Comparison of ENCODE assay signal across 1 cellular context in the genomic region with DNA sequence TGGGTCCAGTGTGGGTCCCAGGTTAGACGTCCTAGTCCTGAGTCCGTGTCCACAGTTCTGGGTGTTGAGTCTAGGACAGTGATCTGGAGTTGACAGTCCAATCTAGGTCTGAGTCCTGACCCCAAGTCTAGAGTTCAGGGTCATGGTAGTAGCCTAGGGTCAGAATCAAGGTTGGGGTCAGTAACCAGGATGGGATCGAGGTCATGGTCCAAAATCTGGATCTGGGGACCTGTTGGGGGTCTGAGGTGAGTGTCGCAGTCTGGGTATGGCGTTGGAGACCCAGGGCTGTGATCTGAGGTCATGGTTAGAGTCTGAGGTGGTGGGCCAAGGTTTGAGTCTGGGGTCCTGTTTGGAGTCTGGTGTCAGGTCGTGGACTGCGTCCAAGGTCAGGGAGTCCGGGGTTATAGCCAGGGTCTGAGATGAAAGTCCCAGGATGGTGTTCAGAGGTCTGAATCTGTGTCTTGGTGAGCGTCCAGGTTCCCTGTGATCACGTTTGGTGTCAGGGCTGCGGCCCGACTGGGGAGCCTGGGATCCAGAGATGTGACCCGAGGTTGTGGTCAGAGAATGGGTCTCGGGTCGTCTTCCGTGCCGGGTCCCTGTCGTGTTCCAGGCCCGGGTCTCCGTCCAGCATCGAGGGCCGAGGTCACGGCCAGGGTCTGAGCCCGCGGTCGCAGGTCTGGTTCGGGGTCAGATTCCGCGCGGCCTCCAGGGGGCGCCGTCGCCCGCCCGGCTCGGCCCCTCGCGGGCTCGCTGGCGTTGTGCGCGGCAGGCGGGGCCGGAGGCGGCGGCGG.
TF ChIP-seq lines count a peak whose summit lies in the region.

No MANE protein-coding gene starts in this region.

TF ChIP-seq in HepG2, 621 proteins besides CTCF, POLR2A, EP300 and RAD21 (continued from another document and continues in another):
- TF ChIP-seq HOXA3 (CRISPR knock-in tag; IDR thresholded peaks at IDR 0.05) (peak; percentile 50; the same call in 1 of the 2 replicates), CHD4 (IDR thresholded peaks at IDR 0.05; ENCODE audit: borderline replicate concordance, low read length) (no peak), SKI (IDR thresholded peaks at IDR 0.05; ENCODE audit: partially characterized antibody) (peak; percentile 62), HOXA9 (CRISPR knock-in tag; IDR thresholded peaks at IDR 0.05; ENCODE audit: borderline replicate concordance) (no peak), ZNF30 (CRISPR knock-in tag; IDR thresholded peaks at IDR 0.05) (no peak), ZNF180 (CRISPR knock-in tag; IDR thresholded peaks at IDR 0.05; ENCODE audit: borderline replicate concordance, low read depth) (no peak), ZNF737 (CRISPR knock-in tag; IDR thresholded peaks at IDR 0.05; ENCODE audit: borderline replicate concordance) (no peak), THYN1 (CRISPR knock-in tag; IDR thresholded peaks at IDR 0.05; ENCODE audit: borderline replicate concordance, low read depth) (no peak), RFXAP (CRISPR knock-in tag; IDR thresholded peaks at IDR 0.05; ENCODE audit: borderline replicate concordance) (no peak), POLR2AphosphoS5 (IDR thresholded peaks at IDR 0.05; ENCODE audit: low read depth, low read length) (no peak), JDP2 (CRISPR knock-in tag; IDR thresholded peaks at IDR 0.05; ENCODE audit: borderline replicate concordance) (no peak), ZFP41 (CRISPR knock-in tag; IDR thresholded peaks at IDR 0.05; ENCODE audit: borderline replicate concordance) (no peak), ZNF329 (CRISPR knock-in tag; IDR thresholded peaks at IDR 0.05; ENCODE audit: low read depth) (0 out of 2 replicates have a peak, but pooled peaks have one; percentile 19), ATAD3A (CRISPR knock-in tag; IDR thresholded peaks at IDR 0.05) (no peak), ZNF10 (CRISPR knock-in tag; IDR thresholded peaks at IDR 0.05; ENCODE audit: borderline replicate concordance, low read depth) (no peak), ZNF24 (IDR thresholded peaks at IDR 0.05) (no peak), CEBPB (IDR thresholded peaks at IDR 0.05; ENCODE audit: borderline replicate concordance, low read depth, low read length) (no peak), ZNF644 (CRISPR knock-in tag; IDR thresholded peaks at IDR 0.05; ENCODE audit: low read depth) (no peak), CENPX (CRISPR knock-in tag; IDR thresholded peaks at IDR 0.05) (no peak), ZFYVE20 (CRISPR knock-in tag; IDR thresholded peaks at IDR 0.05; ENCODE audit: borderline replicate concordance, low read depth) (no peak), NR2F1 (CRISPR knock-in tag; IDR thresholded peaks at IDR 0.05) (peak; percentile 38 to 74; a peak in 2 of 4 replicates), KLF11 (CRISPR knock-in tag; IDR thresholded peaks at IDR 0.05) (no peak), ZNF674 (CRISPR knock-in tag; IDR thresholded peaks at IDR 0.05; ENCODE audit: low read depth) (no peak), ZNF432 (CRISPR knock-in tag; IDR thresholded peaks at IDR 0.05; ENCODE audit: borderline replicate concordance) (no peak), ZNF569 (CRISPR knock-in tag; IDR thresholded peaks at IDR 0.05; ENCODE audit: borderline replicate concordance) (no peak), GABPB1 (CRISPR knock-in tag; IDR thresholded peaks at IDR 0.05) (peak; percentile 49; the same call in 1 of the 2 replicates), ZNF138 (CRISPR knock-in tag; IDR thresholded peaks at IDR 0.05; ENCODE audit: low read depth) (no peak)
- TF ChIP-seq, protein P1, sequence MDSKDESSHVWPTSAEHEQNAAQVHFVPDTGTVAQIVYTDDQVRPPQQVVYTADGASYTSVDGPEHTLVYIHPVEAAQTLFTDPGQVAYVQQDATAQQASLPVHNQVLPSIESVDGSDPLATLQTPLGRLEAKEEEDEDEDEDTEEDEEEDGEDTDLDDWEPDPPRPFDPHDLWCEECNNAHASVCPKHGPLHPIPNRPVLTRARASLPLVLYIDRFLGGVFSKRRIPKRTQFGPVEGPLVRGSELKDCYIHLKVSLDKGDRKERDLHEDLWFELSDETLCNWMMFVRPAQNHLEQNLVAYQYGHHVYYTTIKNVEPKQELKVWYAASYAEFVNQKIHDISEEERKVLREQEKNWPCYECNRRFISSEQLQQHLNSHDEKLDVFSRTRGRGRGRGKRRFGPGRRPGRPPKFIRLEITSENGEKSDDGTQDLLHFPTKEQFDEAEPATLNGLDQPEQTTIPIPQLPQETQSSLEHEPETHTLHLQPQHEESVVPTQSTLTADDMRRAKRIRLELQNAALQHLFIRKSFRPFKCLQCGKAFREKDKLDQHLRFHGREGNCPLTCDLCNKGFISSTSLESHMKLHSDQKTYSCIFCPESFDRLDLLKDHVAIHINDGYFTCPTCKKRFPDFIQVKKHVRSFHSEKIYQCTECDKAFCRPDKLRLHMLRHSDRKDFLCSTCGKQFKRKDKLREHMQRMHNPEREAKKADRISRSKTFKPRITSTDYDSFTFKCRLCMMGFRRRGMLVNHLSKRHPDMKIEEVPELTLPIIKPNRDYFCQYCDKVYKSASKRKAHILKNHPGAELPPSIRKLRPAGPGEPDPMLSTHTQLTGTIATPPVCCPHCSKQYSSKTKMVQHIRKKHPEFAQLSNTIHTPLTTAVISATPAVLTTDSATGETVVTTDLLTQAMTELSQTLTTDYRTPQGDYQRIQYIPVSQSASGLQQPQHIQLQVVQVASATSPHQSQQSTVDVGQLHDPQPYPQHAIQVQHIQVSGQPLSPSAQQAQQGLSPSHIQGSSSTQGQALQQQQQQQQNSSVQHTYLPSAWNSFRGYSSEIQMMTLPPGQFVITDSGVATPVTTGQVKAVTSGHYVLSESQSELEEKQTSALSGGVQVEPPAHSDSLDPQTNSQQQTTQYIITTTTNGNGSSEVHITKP (CRISPR knock-in tag; IDR thresholded peaks at IDR 0.05; ENCODE audit: low read depth) = no peak
- TF ChIP-seq, protein P2, sequence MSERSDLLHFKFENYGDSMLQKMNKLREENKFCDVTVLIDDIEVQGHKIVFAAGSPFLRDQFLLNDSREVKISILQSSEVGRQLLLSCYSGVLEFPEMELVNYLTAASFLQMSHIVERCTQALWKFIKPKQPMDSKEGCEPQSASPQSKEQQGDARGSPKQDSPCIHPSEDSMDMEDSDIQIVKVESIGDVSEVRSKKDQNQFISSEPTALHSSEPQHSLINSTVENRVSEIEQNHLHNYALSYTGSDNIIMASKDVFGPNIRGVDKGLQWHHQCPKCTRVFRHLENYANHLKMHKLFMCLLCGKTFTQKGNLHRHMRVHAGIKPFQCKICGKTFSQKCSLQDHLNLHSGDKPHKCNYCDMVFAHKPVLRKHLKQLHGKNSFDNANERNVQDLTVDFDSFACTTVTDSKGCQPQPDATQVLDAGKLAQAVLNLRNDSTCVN (CRISPR knock-in tag; IDR thresholded peaks at IDR 0.05; ENCODE audit: borderline replicate concordance) = 0 out of 2 replicates have a peak, but pooled peaks have one; percentile 6
- TF ChIP-seq, protein P3, sequence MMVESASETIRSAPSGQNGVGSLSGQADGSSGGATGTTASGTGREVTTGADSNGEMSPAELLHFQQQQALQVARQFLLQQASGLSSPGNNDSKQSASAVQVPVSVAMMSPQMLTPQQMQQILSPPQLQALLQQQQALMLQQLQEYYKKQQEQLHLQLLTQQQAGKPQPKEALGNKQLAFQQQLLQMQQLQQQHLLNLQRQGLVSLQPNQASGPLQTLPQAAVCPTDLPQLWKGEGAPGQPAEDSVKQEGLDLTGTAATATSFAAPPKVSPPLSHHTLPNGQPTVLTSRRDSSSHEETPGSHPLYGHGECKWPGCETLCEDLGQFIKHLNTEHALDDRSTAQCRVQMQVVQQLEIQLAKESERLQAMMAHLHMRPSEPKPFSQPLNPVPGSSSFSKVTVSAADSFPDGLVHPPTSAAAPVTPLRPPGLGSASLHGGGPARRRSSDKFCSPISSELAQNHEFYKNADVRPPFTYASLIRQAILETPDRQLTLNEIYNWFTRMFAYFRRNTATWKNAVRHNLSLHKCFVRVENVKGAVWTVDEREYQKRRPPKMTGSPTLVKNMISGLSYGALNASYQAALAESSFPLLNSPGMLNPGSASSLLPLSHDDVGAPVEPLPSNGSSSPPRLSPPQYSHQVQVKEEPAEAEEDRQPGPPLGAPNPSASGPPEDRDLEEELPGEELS (CRISPR knock-in tag; IDR thresholded peaks at IDR 0.05) = no peak
- TF ChIP-seq, protein P4, sequence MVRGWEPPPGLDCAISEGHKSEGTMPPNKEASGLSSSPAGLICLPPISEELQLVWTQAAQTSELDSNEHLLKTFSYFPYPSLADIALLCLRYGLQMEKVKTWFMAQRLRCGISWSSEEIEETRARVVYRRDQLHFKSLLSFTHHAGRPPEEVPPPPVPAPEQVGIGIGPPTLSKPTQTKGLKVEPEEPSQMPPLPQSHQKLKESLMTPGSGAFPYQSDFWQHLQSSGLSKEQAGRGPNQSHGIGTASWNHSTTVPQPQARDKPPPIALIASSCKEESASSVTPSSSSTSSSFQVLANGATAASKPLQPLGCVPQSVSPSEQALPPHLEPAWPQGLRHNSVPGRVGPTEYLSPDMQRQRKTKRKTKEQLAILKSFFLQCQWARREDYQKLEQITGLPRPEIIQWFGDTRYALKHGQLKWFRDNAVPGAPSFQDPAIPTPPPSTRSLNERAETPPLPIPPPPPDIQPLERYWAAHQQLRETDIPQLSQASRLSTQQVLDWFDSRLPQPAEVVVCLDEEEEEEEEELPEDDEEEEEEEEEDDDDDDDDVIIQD (CRISPR knock-in tag; IDR thresholded peaks at IDR 0.05; ENCODE audit: low read depth) = no peak
- TF ChIP-seq, protein P5, sequence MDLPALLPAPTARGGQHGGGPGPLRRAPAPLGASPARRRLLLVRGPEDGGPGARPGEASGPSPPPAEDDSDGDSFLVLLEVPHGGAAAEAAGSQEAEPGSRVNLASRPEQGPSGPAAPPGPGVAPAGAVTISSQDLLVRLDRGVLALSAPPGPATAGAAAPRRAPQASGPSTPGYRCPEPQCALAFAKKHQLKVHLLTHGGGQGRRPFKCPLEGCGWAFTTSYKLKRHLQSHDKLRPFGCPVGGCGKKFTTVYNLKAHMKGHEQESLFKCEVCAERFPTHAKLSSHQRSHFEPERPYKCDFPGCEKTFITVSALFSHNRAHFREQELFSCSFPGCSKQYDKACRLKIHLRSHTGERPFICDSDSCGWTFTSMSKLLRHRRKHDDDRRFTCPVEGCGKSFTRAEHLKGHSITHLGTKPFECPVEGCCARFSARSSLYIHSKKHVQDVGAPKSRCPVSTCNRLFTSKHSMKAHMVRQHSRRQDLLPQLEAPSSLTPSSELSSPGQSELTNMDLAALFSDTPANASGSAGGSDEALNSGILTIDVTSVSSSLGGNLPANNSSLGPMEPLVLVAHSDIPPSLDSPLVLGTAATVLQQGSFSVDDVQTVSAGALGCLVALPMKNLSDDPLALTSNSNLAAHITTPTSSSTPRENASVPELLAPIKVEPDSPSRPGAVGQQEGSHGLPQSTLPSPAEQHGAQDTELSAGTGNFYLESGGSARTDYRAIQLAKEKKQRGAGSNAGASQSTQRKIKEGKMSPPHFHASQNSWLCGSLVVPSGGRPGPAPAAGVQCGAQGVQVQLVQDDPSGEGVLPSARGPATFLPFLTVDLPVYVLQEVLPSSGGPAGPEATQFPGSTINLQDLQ (CRISPR knock-in tag; IDR thresholded peaks at IDR 0.05) = no peak
- TF ChIP-seq, protein P6, sequence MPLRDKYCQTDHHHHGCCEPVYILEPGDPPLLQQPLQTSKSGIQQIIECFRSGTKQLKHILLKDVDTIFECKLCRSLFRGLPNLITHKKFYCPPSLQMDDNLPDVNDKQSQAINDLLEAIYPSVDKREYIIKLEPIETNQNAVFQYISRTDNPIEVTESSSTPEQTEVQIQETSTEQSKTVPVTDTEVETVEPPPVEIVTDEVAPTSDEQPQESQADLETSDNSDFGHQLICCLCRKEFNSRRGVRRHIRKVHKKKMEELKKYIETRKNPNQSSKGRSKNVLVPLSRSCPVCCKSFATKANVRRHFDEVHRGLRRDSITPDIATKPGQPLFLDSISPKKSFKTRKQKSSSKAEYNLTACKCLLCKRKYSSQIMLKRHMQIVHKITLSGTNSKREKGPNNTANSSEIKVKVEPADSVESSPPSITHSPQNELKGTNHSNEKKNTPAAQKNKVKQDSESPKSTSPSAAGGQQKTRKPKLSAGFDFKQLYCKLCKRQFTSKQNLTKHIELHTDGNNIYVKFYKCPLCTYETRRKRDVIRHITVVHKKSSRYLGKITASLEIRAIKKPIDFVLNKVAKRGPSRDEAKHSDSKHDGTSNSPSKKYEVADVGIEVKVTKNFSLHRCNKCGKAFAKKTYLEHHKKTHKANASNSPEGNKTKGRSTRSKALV (CRISPR knock-in tag; IDR thresholded peaks at IDR 0.05) = no peak
- TF ChIP-seq, protein P7, sequence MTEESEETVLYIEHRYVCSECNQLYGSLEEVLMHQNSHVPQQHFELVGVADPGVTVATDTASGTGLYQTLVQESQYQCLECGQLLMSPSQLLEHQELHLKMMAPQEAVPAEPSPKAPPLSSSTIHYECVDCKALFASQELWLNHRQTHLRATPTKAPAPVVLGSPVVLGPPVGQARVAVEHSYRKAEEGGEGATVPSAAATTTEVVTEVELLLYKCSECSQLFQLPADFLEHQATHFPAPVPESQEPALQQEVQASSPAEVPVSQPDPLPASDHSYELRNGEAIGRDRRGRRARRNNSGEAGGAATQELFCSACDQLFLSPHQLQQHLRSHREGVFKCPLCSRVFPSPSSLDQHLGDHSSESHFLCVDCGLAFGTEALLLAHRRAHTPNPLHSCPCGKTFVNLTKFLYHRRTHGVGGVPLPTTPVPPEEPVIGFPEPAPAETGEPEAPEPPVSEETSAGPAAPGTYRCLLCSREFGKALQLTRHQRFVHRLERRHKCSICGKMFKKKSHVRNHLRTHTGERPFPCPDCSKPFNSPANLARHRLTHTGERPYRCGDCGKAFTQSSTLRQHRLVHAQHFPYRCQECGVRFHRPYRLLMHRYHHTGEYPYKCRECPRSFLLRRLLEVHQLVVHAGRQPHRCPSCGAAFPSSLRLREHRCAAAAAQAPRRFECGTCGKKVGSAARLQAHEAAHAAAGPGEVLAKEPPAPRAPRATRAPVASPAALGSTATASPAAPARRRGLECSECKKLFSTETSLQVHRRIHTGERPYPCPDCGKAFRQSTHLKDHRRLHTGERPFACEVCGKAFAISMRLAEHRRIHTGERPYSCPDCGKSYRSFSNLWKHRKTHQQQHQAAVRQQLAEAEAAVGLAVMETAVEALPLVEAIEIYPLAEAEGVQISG (CRISPR knock-in tag; IDR thresholded peaks at IDR 0.05) = peak; percentile 56
- TF ChIP-seq, protein P8, sequence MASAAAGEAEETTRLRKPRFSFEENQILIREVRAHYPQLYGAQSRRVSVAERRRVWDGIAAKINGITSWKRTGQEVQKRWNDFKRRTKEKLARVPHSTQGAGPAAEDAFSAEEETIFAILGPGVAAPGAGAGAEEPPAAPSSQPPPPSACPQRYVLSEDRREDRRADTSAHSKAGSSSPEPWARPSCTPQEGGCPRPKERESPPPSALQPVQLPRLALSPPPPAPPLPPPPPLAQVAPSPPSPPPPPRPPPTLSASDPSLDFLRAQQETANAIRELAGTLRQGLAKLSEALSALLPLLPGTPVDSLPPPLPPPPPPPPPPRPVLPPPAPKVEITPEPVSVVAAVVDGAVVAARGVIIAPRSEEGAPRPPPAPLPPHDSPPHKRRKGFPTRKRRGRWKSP (CRISPR knock-in tag; IDR thresholded peaks at IDR 0.05) = 0 out of 2 replicates have a peak, but pooled peaks have one; percentile 29
